ENCODE assay signal across 1 cellular context in genomic region chr2:36464006-36464721, GRCh38.
TF ChIP-seq lines count a peak whose summit lies in the region.

No MANE protein-coding gene starts in this region.

TF ChIP-seq in GM12878, 131 proteins besides CTCF, POLR2A, EP300 and RAD21:
- TF ChIP-seq RUNX3 (IDR thresholded peaks at IDR 0.05; ENCODE audit: low read length) (peak; percentile 67), RELA (IDR thresholded peaks at IDR 0.05; ENCODE audit: borderline replicate concordance, partially characterized antibody) (no peak)
